ENCODE assay signal across 18 cellular contexts in genomic region chr18:957829-958228, GRCh38. TPM values are rescaled to one million over a fixed set of nuclear protein-coding genes. Genes with fewer than 3 reads are reported as not detected.
DNase-seq lines count a peak whose midpoint lies in the region; ATAC-seq, FAIRE-seq and TF ChIP-seq lines count a peak whose summit lies in the region.
"Had no signal": no experiment of that assay in that cellular context is flagged by ENCODE, and none has a peak within 500 bp of the region (broad histone marks: within the 10 kb centered on the region; RNA-seq: fewer than 3 reads in every experiment).

No MANE protein-coding gene starts in this region.

- H3K4me3 ChIP-seq in bronchial epithelial cell (ENCODE audit: low read depth, low read length), result no peak overlapping the region
- H3K4me3 ChIP-seq: BLaER1, GM23338 had no signal

- no peaks in the 10 kb centered on the region for H3K4me1 Mint-ChIP-seq in stimulated activated naive CD8-positive, alpha-beta T cell treated with anti-CD3 and anti-CD28 coated beads, Interleukin-15, amount 100 ng/mL, for 72 hours

- H3K27me3 ChIP-seq in bronchial epithelial cell (ENCODE audit: control insufficient read depth, insufficient read depth, low read length), result no peaks in the 10 kb centered on the region
- H3K27me3 ChIP-seq: BLaER1 had no signal

- FAIRE-seq in bronchial epithelial cell (lab: Jason Lieb, UNC), result peak; percentile 32
- FAIRE-seq: H54 had no signal

- H3K36me3 ChIP-seq in bronchial epithelial cell (ENCODE audit: control insufficient read depth, insufficient read depth, low read length), result no peaks in the 10 kb centered on the region
- H3K36me3 ChIP-seq: BLaER1 had no signal

- no peaks in the 10 kb centered on the region for H3K9me3 Mint-ChIP-seq in stimulated activated naive CD8-positive, alpha-beta T cell treated with anti-CD3 and anti-CD28 coated beads, Interleukin-15, amount 100 ng/mL, for 72 hours
- H3K9me3 Mint-ChIP-seq: CD14-positive monocyte; CD4-positive, alpha-beta memory T cell; GM23338 had no signal

- DNase-seq in DMS79 treated with DMSO at 0.1 percent for 48 hours (lab: John Stamatoyannopoulos, UW) (peak; percentile 17), DMS79 (lab: John Stamatoyannopoulos, UW) (no peak), NCI-H748 (lab: John Stamatoyannopoulos, UW; ENCODE audit: unreplicated experiment) (peak; percentile 10), NCI-H748 treated with DMSO at 0.1 percent for 48 hours (lab: John Stamatoyannopoulos, UW) (no peak), bronchial epithelial cell (ENCODE audit: low read depth) (peak; percentile 7)
- no peak for DNase-seq in stimulated activated naive CD8-positive, alpha-beta T cell treated with anti-CD3 and anti-CD28 coated beads, Interleukin-15, Interleukin-2, amounts not matched to agents 100 U/mL and 50 U/mL, for 24 hours
- DNase-seq in stimulated activated naive CD8-positive, alpha-beta T cell treated with anti-CD3 and anti-CD28 coated beads, Interleukin-15, amount 100 ng/mL, for 72 hours, result no peak
- DNase-seq: 8988T; CD4-positive, alpha-beta memory T cell; DMS153; GF-D8; HCEC 1CT had no signal

- TF ChIP-seq CTCF in bronchial epithelial cell (IDR thresholded peaks at IDR 0.05; ENCODE audit: insufficient read depth, low read length, severe bottlenecking), result no peak

- H3K27me3 Mint-ChIP-seq in stimulated activated naive CD8-positive, alpha-beta T cell treated with anti-CD3 and anti-CD28 coated beads, Interleukin-15, amount 100 ng/mL, for 72 hours, result peaks cover 28% of the 10 kb centered on the region

- no peak overlapping the region for H3K27ac Mint-ChIP-seq in stimulated activated naive CD8-positive, alpha-beta T cell treated with anti-CD3 and anti-CD28 coated beads, Interleukin-15, amount 100 ng/mL, for 72 hours
- H3K27ac Mint-ChIP-seq: CD14-positive monocyte; CD4-positive, alpha-beta memory T cell; GM23338 had no signal

- H3K4me3 Mint-ChIP-seq in stimulated activated naive CD8-positive, alpha-beta T cell treated with anti-CD3 and anti-CD28 coated beads, Interleukin-15, amount 100 ng/mL, for 72 hours, result no peak overlapping the region
- H3K4me3 Mint-ChIP-seq: CD14-positive monocyte; CD4-positive, alpha-beta memory T cell; GM23338 had no signal

- no peak for ATAC-seq in stimulated activated naive CD8-positive, alpha-beta T cell treated with anti-CD3 and anti-CD28 coated beads, Interleukin-15, Interleukin-2, amounts not matched to agents 100 U/mL and 50 U/mL, for 24 hours
- no peak for ATAC-seq in stimulated activated naive CD8-positive, alpha-beta T cell treated with anti-CD3 and anti-CD28 coated beads, Interleukin-15, amount 100 ng/mL, for 72 hours
- ATAC-seq: GM23338 had no signal

RNA-seq across cellular contexts. Expression of gene ADCYAP1, which starts 53.2 kb away (rescaled TPM):
- total RNA-seq in bronchial epithelial cell, result not detected in 2 replicates
- total RNA-seq: A673; CD4-positive, alpha-beta memory T cell; GM23338; HT1080 had no signal

Comparison
In these comparisons a context has a peak if more than half of its experiments do, and no peak if none do; other contexts are left out.
1. DNase-seq: peak in DMS79 treated with DMSO at 0.1 percent for 48 hours (single experiment), NCI-H748 (single experiment) and bronchial epithelial cell (single experiment); none in DMS79 (single experiment), NCI-H748 treated with DMSO at 0.1 percent for 48 hours (single experiment), stimulated activated naive CD8-positive, alpha-beta T cell treated with anti-CD3 and anti-CD28 coated beads, Interleukin-15, Interleukin-2, amounts not matched to agents 100 U/mL and 50 U/mL, for 24 hours (single experiment) and stimulated activated naive CD8-positive, alpha-beta T cell treated with anti-CD3 and anti-CD28 coated beads, Interleukin-15, amount 100 ng/mL, for 72 hours (0 of 2).